8 cellular contexts compared by ENCODE assay signal in the genomic region with DNA sequence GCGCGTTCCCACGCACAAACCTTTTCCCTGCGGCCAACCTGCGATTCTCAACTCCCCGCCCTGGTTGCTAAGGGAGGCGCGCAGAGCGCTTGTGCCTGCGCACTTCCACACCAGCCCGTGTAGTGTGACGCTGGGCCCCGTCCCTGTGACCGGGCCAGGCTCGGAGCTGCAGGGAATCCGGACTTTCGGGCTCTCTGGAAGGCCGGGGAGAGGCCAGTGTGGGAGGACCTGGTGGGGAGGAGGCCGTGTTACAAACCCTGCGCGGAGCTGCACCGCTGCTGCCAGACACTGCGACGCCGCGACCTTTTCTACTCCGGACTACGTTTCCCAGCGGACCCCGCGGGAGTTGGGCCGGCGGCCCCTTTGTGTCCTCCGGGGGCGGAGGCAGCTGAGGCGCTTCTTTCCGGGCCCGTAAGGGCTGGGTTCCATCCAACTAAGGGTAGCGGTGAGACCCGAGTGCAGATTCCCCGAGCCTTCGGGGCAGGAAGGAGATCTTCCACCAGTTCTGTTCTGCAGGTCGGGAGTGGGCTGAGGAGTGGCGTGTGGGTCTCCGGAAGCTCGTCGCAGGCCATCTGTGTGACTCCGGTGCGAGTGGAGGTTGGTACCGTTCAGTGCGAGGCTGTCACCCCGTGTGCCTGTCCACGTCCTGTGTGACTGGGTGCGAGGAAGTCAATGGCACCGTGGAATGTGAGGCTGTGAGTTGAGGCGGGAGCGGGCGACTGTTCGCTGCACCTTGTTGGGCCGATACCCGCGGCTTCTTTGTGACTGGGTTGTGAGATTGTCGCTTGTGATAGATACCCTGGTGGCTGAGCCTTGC. TPM values are rescaled to one million over a fixed set of nuclear protein-coding genes. Genes with fewer than 3 reads are reported as not detected.
DNase-seq lines count a peak whose midpoint lies in the region; ATAC-seq and TF ChIP-seq lines count a peak whose summit lies in the region.

A gene (plus strand): TSS at position 396 of the 817 bp plus-strand sequence. CDS start 999 bp downstream, outside the sequence.

- in situ Hi-C loops in GM18951 (cut with MboI; ENCODE audit: low sequenced_read_pairs, unreplicated experiment) = no loop called here

- H3K27ac Mint-ChIP-seq in activated CD8-positive, alpha-beta T cell treated with anti-CD3 and anti-CD28 coated beads, Interleukin-2, amount 10 ng/mL, durations not matched to agents 7 days and 5 days = peak within 1 kb of the TSS; percentile 97

- POLR2A ChIA-PET in activated CD8-positive, alpha-beta T cell treated with anti-CD3 and anti-CD28 coated beads, Interleukin-2, amount 10 ng/mL, durations not matched to agents 7 days and 5 days (lab: Charles Lee) = interaction anchor here (0.6 to 1.4 kb wide), 6 partner anchors 37 to 620 kb away, joined by 3 to 11 read pairs (median 4); a partner anchor contains a TSS

- peak; percentile 82 for DNase-seq in AG08395 (ENCODE audit: low spot score)
- DNase-seq in NCI-H748 (lab: John Stamatoyannopoulos, UW; ENCODE audit: unreplicated experiment) = peak; percentile 96
- peak; percentile 91 for DNase-seq in activated CD8-positive, alpha-beta T cell treated with anti-CD3 and anti-CD28 coated beads, Interleukin-2, amount 10 ng/mL, durations not matched to agents 7 days and 5 days
- peak; percentile 84 for DNase-seq in effector CD4-positive, alpha-beta T cell
- DNase-seq in lung microvascular endothelial cell (ENCODE audit: low read depth in 2 of 2) = peak; percentile 87 to 91
- peak; percentile 76 to 82 (median 76) for DNase-seq in stimulated activated CD4-positive, alpha-beta T cell treated with anti-CD3 and anti-CD28 coated beads, TNF-alpha, amount 100 ng/mL, for 24 hours (ENCODE audit: low read depth in 3 of 3)

- H3K36me3 Mint-ChIP-seq in activated CD8-positive, alpha-beta T cell treated with anti-CD3 and anti-CD28 coated beads, Interleukin-2, amount 10 ng/mL, durations not matched to agents 7 days and 5 days (ENCODE audit: low read depth) = peaks cover 34% of the 10 kb centered on the region

- TF ChIP-seq POLR2A in GM18951 (IDR thresholded peaks at IDR 0.05; ENCODE audit: extremely low read depth, insufficient read depth, insufficient read length) = peak; percentile 77

- peaks cover 33% of the 10 kb centered on the region for H3K4me1 Mint-ChIP-seq in activated CD8-positive, alpha-beta T cell treated with anti-CD3 and anti-CD28 coated beads, Interleukin-2, amount 10 ng/mL, durations not matched to agents 7 days and 5 days (ENCODE audit: low read depth)

- CTCF ChIA-PET in activated CD8-positive, alpha-beta T cell treated with anti-CD3 and anti-CD28 coated beads, Interleukin-2, amount 10 ng/mL, durations not matched to agents 7 days and 5 days (lab: Charles Lee) = no interaction called here

- peak within 1 kb of the TSS; percentile 91 for H3K4me3 Mint-ChIP-seq in activated CD8-positive, alpha-beta T cell treated with anti-CD3 and anti-CD28 coated beads, Interleukin-2, amount 10 ng/mL, durations not matched to agents 7 days and 5 days

- H3K9me3 Mint-ChIP-seq in activated CD8-positive, alpha-beta T cell treated with anti-CD3 and anti-CD28 coated beads, Interleukin-2, amount 10 ng/mL, durations not matched to agents 7 days and 5 days (ENCODE audit: insufficient read depth) = peaks cover 14% of the 10 kb centered on the region

- peak; percentile 64 for ATAC-seq in HG03354 (IDR thresholded peaks at IDR 0.05; ENCODE audit: poor library complexity, severe bottlenecking, unreplicated experiment)
- ATAC-seq in activated CD8-positive, alpha-beta T cell treated with anti-CD3 and anti-CD28 coated beads, Interleukin-2, amount 10 ng/mL, durations not matched to agents 7 days and 5 days = peak; percentile 80

- no peaks in the 10 kb centered on the region for H3K27me3 Mint-ChIP-seq in activated CD8-positive, alpha-beta T cell treated with anti-CD3 and anti-CD28 coated beads, Interleukin-2, amount 10 ng/mL, durations not matched to agents 7 days and 5 days (ENCODE audit: low read depth)

RNA-seq across cellular contexts. Expression of the gene that starts here (rescaled TPM):
- total RNA-seq in activated CD8-positive, alpha-beta T cell treated with anti-CD3 and anti-CD28 coated beads, Interleukin-2, amount 10 ng/mL, durations not matched to agents 7 days and 5 days = 1 to 10 TPM; 5.3 to 6.1 TPM
- 4.4 and 7.9 TPM in 2 replicates for total RNA-seq in lung microvascular endothelial cell

Comparison
In these comparisons a context has a peak if more than half of its experiments do, and no peak if none do; other contexts are left out.
1. Peak in every context shown above with its lines: DNase-seq and ATAC-seq.